In genomic region chr5:26737763-26738162, GRCh38 we compare ENCODE assay signal across 26 cellular contexts.
"Had no signal": no experiment of that assay in that cellular context is flagged by ENCODE, and none has a peak within 500 bp of the region (broad histone marks: within the 10 kb centered on the region; RNA-seq: fewer than 3 reads in every experiment).

No MANE protein-coding gene starts in this region.

- H3K9ac ChIP-seq: neural progenitor cell, parathyroid adenoma had no signal

- H3K4me3 ChIP-seq: dorsolateral prefrontal cortex, esophagus muscularis mucosa, gastroesophageal sphincter, heart left ventricle, hepatocyte, left lung, neural progenitor cell, right lobe of liver, thoracic aorta, transverse colon, upper lobe of right lung, uterus had no signal

- H2AFZ ChIP-seq: hepatocyte, neural progenitor cell, parathyroid adenoma had no signal

- H3K27me3 ChIP-seq: dorsolateral prefrontal cortex, esophagus muscularis mucosa, foreskin keratinocyte, gastroesophageal sphincter, heart left ventricle, hepatocyte, left lung, neural progenitor cell, right lobe of liver, transverse colon, upper lobe of right lung, uterus had no signal

- H3K4me1 ChIP-seq: esophagus muscularis mucosa, foreskin keratinocyte, gastroesophageal sphincter, heart left ventricle, left lung, neural progenitor cell, parathyroid adenoma, right lobe of liver, transverse colon, upper lobe of right lung, uterus had no signal

- H3K79me2 ChIP-seq: hepatocyte, parathyroid adenoma had no signal

- H3K27ac ChIP-seq: dorsolateral prefrontal cortex, esophagus muscularis mucosa, foreskin keratinocyte, gastroesophageal sphincter, heart left ventricle, hepatocyte, left lung, neural progenitor cell, parathyroid adenoma, right lobe of liver, thoracic aorta, transverse colon, upper lobe of right lung, uterus had no signal

- H3K36me3 ChIP-seq: esophagus muscularis mucosa, gastroesophageal sphincter, heart left ventricle, left lung, neural progenitor cell, right lobe of liver, thoracic aorta, transverse colon, upper lobe of right lung, uterus had no signal

- FAIRE-seq: endothelial cell of umbilical vein had no signal

- H3K4me2 ChIP-seq: hepatocyte, neural progenitor cell had no signal

- ATAC-seq: foreskin keratinocyte; gastroesophageal sphincter; heart left ventricle; left cardiac atrium; left lung; naive thymus-derived CD4-positive, alpha-beta T cell; right lobe of liver; stimulated activated naive B cell treated with anti-CD40 and anti-IgM and Interleukin-4, amounts not matched to agents 10 μg/mL and 1 μg/mL and 100 μg/mL, for 72 hours; upper lobe of right lung had no signal

- H3K9me3 ChIP-seq: esophagus muscularis mucosa, gastroesophageal sphincter, right lobe of liver, thoracic aorta, upper lobe of right lung, uterus had no signal

- DNase-seq: dorsolateral prefrontal cortex; effector CD4-positive, alpha-beta T cell; endodermal cell; foreskin keratinocyte; heart left ventricle; kidney; left cardiac atrium; left lung; mesenchymal stem cell; midbrain; naive thymus-derived CD4-positive, alpha-beta T cell; right lobe of liver; small intestine; stimulated activated CD4-positive, alpha-beta T cell treated with anti-CD3 and anti-CD28 coated beads, Interleukin-15, amount 100 ng/mL, for 24 hours; stimulated activated CD4-positive, alpha-beta T cell treated with anti-CD3 and anti-CD28 coated beads, Interleukin-2, amount 100 ng/mL, for 48 hours; stimulated activated naive B cell treated with anti-CD40 and anti-IgM and Interleukin-4, amounts not matched to agents 10 μg/mL and 1 μg/mL and 100 μg/mL, for 72 hours; transverse colon; upper lobe of right lung; uterus had no signal
